In the genomic region with DNA sequence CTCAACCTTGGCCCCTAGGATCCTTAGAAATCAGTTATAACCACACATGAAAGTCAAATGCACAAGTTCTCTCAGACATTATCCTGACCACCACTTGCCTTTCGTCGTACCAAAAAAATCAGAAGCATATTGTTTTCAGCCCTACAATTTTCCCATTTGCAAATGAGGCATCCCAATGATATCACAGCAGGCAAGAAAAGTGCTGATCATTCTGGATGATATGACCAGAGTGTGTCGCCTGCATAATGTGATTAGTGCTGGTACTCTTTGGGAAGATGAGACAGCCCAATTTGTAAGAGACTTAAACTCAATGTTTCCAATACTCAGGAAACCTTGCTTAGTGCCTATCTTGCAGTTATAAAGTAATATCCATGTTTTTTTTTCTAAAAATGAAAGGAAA, we compare ENCODE assay signal across 21 cellular contexts.
"Had no signal": no experiment of that assay in that cellular context is flagged by ENCODE, and none has a peak within 500 bp of the region (broad histone marks: within the 10 kb centered on the region; RNA-seq: fewer than 3 reads in every experiment).

No MANE protein-coding gene starts in this region.

- ATAC-seq: Panc1, PC-3, T-helper 17 cell had no signal

- H3K4me1 ChIP-seq: SJCRH30 had no signal

- H3K36me3 ChIP-seq: MG63 had no signal

- H3K27ac ChIP-seq: HL-60, RWPE1, SJCRH30 had no signal

- H3K27me3 ChIP-seq: MG63, SJCRH30 had no signal

- H3K9me3 ChIP-seq: MG63, SJCRH30 had no signal

- FAIRE-seq: HTR-8/SVneo had no signal

- H3K4me3 ChIP-seq: MG63, SJCRH30, SK-N-MC had no signal

- DNase-seq: KBM-7, MG63, NCI-H1092 treated with DMSO at 0.1 percent for 48 hours, NCI-H1436, NCI-H187 treated with DMSO at 0.1 percent for 48 hours, NCI-H2029 treated with DMSO at 0.1 percent for 48 hours, NCI-H2171 treated with DMSO at 0.1 percent for 48 hours, NCI-H345, NCI-H446 treated with DMSO at 0.1 percent for 48 hours, NCI-H510A treated with DMSO at 0.1 percent for 48 hours, NCI-H526, PC-3, SHP77 treated with DMSO at 0.1 percent for 48 hours, SJCRH30, T-helper 1 cell, T-helper 17 cell had no signal
